Comparison of ENCODE assay signal across 8 cellular contexts in genomic region chr6:122788663-122789062, GRCh38. TPM values are rescaled to one million over a fixed set of nuclear protein-coding genes. Genes with fewer than 3 reads are reported as not detected.
DNase-seq lines count a peak whose midpoint lies in the region; ATAC-seq lines count a peak whose summit lies in the region.

No MANE protein-coding gene starts in this region.

- no peaks in the 10 kb centered on the region for H3K36me3 Mint-ChIP-seq in activated T-helper 17 cell treated with anti-CD3 and anti-CD28 coated beads, Interleukin-2, amount 50 U/mL, for 72 hours (ENCODE audit: low read depth)
- H3K36me3 Mint-ChIP-seq in stimulated activated memory B cell treated with anti-CD40 and anti-IgM and Interleukin-4, amounts not matched to agents 10 μg/mL and 1 μg/mL and 100 μg/mL, for 72 hours: no peaks in the 10 kb centered on the region

- no peaks in the 10 kb centered on the region for H3K4me1 Mint-ChIP-seq in activated T-helper 17 cell treated with anti-CD3 and anti-CD28 coated beads, Interleukin-2, amount 50 U/mL, for 72 hours
- H3K4me1 Mint-ChIP-seq in stimulated activated memory B cell treated with anti-CD40 and anti-IgM and Interleukin-4, amounts not matched to agents 10 μg/mL and 1 μg/mL and 100 μg/mL, for 72 hours: peaks cover 19% of the 10 kb centered on the region

- peak overlapping the region; percentile 35 for H3K4me3 Mint-ChIP-seq in activated T-helper 17 cell treated with anti-CD3 and anti-CD28 coated beads, Interleukin-2, amount 50 U/mL, for 72 hours
- H3K4me3 Mint-ChIP-seq in stimulated activated memory B cell treated with anti-CD40 and anti-IgM and Interleukin-4, amounts not matched to agents 10 μg/mL and 1 μg/mL and 100 μg/mL, for 72 hours: peak overlapping the region; percentile 89

- peaks cover 42% of the 10 kb centered on the region for H3K27me3 Mint-ChIP-seq in activated T-helper 17 cell treated with anti-CD3 and anti-CD28 coated beads, Interleukin-2, amount 50 U/mL, for 72 hours
- H3K27me3 Mint-ChIP-seq in stimulated activated memory B cell treated with anti-CD40 and anti-IgM and Interleukin-4, amounts not matched to agents 10 μg/mL and 1 μg/mL and 100 μg/mL, for 72 hours: peaks cover 35% of the 10 kb centered on the region

- DNase-seq in DMS79 treated with DMSO at 0.1 percent for 48 hours (lab: John Stamatoyannopoulos, UW) (peak; percentile 65), DMS79 (lab: John Stamatoyannopoulos, UW) (no peak), inferior parietal cortex (ENCODE audit: extremely low spot score) (peak; percentile 75), RPMI8226 (no peak), SW480 (ENCODE audit: low spot score) (no peak)

- no peaks in the 10 kb centered on the region for H3K9me3 Mint-ChIP-seq in activated T-helper 17 cell treated with anti-CD3 and anti-CD28 coated beads, Interleukin-2, amount 50 U/mL, for 72 hours
- no peaks in the 10 kb centered on the region for H3K9me3 Mint-ChIP-seq in stimulated activated memory B cell treated with anti-CD40 and anti-IgM and Interleukin-4, amounts not matched to agents 10 μg/mL and 1 μg/mL and 100 μg/mL, for 72 hours

- H3K27ac Mint-ChIP-seq in activated T-helper 17 cell treated with anti-CD3 and anti-CD28 coated beads, Interleukin-2, amount 50 U/mL, for 72 hours: no peak overlapping the region
- H3K27ac Mint-ChIP-seq in stimulated activated memory B cell treated with anti-CD40 and anti-IgM and Interleukin-4, amounts not matched to agents 10 μg/mL and 1 μg/mL and 100 μg/mL, for 72 hours: peak overlapping the region; percentile 80

- ATAC-seq in activated T-helper 17 cell treated with anti-CD3 and anti-CD28 coated beads, Interleukin-2, amount 50 U/mL, for 72 hours (replicated peaks): no peak
- no peak for ATAC-seq in stimulated activated memory B cell treated with anti-CD40 and anti-IgM and Interleukin-4, amounts not matched to agents 10 μg/mL and 1 μg/mL and 100 μg/mL, for 72 hours
- ATAC-seq in GM18873 (IDR thresholded peaks at IDR 0.05; ENCODE audit: low FRiP score, unreplicated experiment): no peak

RNA-seq across cellular contexts. Expression of gene SMPDL3A, which starts 0.4 kb away (rescaled TPM):
- total RNA-seq in activated T-helper 17 cell treated with anti-CD3 and anti-CD28 coated beads, Interleukin-2, amount 50 U/mL, for 72 hours: under 1 TPM; 0.29 to 0.58 TPM

RNA-seq across cellular contexts. Expression of gene FABP7, which starts 9.1 kb away (rescaled TPM):
- total RNA-seq in activated T-helper 17 cell treated with anti-CD3 and anti-CD28 coated beads, Interleukin-2, amount 50 U/mL, for 72 hours: not detected

Comparison
In these comparisons a context has a peak if more than half of its experiments do, and no peak if none do; other contexts are left out.
1. DNase-seq: peak in DMS79 treated with DMSO at 0.1 percent for 48 hours (single experiment) and inferior parietal cortex (single experiment); none in DMS79 (single experiment), RPMI8226 (single experiment) and SW480 (single experiment).